In the genomic region with DNA sequence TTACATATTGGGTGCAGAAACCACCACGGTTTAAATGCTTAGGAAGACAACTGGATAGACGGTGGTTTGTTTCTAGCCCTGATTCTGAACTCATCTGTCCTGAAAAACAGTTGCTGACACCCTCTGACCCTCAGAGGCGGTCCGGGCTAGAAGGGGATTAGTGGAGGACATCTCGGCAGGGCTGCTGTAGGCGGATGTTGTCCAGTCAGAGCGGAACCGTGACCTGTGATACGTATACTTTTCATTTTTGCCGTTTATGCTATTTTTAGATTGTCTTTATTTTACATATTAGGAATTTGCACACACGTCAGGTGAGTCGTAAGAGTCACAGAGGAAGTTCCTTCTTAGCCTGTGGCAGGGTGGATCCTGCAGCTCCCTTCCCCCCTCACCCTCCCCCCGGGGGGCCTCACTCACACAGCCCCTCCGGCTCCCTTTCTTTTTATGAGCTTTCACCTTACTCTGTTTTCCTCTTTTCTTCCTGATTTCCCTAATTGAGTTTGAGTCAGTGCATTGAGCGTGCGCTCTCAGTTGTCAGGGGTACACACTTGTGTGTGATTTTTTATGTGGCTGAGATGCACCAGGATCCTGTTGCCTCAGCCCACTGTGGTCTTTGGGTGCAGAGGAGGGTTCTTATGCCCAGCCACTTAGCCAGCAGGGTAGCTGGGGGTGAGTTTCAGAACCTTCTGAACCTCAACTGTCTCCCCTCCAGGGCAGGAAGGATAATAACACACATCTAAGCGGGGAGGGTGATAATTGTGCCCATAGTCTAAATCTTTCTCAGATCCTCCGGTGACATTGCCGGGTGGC, we compare ENCODE assay signal across 7 cellular contexts.
DNase-seq lines count a peak whose midpoint lies in the region; ATAC-seq and TF ChIP-seq lines count a peak whose summit lies in the region.

No MANE protein-coding gene starts in this region.

- TF ChIP-seq CTCF in HL-60 (IDR thresholded peaks at IDR 0.05; ENCODE audit: insufficient read depth, low read length) (no peak), brain (conservative IDR thresholded peaks at IDR 0.05) (no peak)

- H3K4me3 Mint-ChIP-seq in brain, result peak overlapping the region in 1 of 5 experiments; percentile 8
- peak overlapping the region; percentile 55 for H3K4me3 Mint-ChIP-seq in stimulated activated memory B cell treated with anti-CD40 and anti-IgM and Interleukin-4, amounts not matched to agents 10 μg/mL and 1 μg/mL and 100 μg/mL, for 72 hours

- peak overlapping the region; percentile 39 to 49 (median 42) for H3K27ac Mint-ChIP-seq in brain
- peak overlapping the region; percentile 64 for H3K27ac Mint-ChIP-seq in stimulated activated memory B cell treated with anti-CD40 and anti-IgM and Interleukin-4, amounts not matched to agents 10 μg/mL and 1 μg/mL and 100 μg/mL, for 72 hours

- peak overlapping the region; percentile 15; the same call in 1 of the 2 replicates for H3K4me3 ChIP-seq in HL-60 (replicated peaks; ENCODE audit: insufficient read depth, low read length)

- H3K4me1 Mint-ChIP-seq in brain, result peaks cover 57% of the 10 kb centered on the region
- peaks cover 36% of the 10 kb centered on the region for H3K4me1 Mint-ChIP-seq in stimulated activated memory B cell treated with anti-CD40 and anti-IgM and Interleukin-4, amounts not matched to agents 10 μg/mL and 1 μg/mL and 100 μg/mL, for 72 hours

- H3K9me3 Mint-ChIP-seq in brain, result no peaks in the 10 kb centered on the region
- H3K9me3 Mint-ChIP-seq in stimulated activated memory B cell treated with anti-CD40 and anti-IgM and Interleukin-4, amounts not matched to agents 10 μg/mL and 1 μg/mL and 100 μg/mL, for 72 hours, result no peaks in the 10 kb centered on the region

- H3K27me3 ChIP-seq in HL-60 (ENCODE audit: insufficient read depth, poor library complexity, severe bottlenecking), result no peaks in the 10 kb centered on the region

- peak overlapping the region; percentile 51 for H3K27ac ChIP-seq in HL-60 (replicated peaks)

- peaks cover 28% of the 10 kb centered on the region for H3K36me3 Mint-ChIP-seq in brain
- H3K36me3 Mint-ChIP-seq in stimulated activated memory B cell treated with anti-CD40 and anti-IgM and Interleukin-4, amounts not matched to agents 10 μg/mL and 1 μg/mL and 100 μg/mL, for 72 hours, result peaks cover 32% of the 10 kb centered on the region

- ATAC-seq in GM19351 (IDR thresholded peaks at IDR 0.05; ENCODE audit: unreplicated experiment), result peak; percentile 78
- ATAC-seq in stimulated activated memory B cell treated with anti-CD40 and anti-IgM and Interleukin-4, amounts not matched to agents 10 μg/mL and 1 μg/mL and 100 μg/mL, for 72 hours, result peak; percentile 82

- DNase-seq in HL-60 (ENCODE audit: low read depth in 1 of 2, low spot score in 1 of 2) (peak; percentile 17 to 39), HUDEP-2 (lab: John Stamatoyannopoulos, UW; ENCODE audit: unreplicated experiment in 76 of 76) (no peak), NCI-H69 (lab: John Stamatoyannopoulos, UW) (no peak)
- no peak for DNase-seq in stimulated activated naive CD4-positive, alpha-beta T cell treated with Interleukin-2 at 50 U/mL for 16 hours (lab: John Stamatoyannopoulos, UW)

- no peaks in the 10 kb centered on the region for H3K27me3 Mint-ChIP-seq in brain
- no peaks in the 10 kb centered on the region for H3K27me3 Mint-ChIP-seq in stimulated activated memory B cell treated with anti-CD40 and anti-IgM and Interleukin-4, amounts not matched to agents 10 μg/mL and 1 μg/mL and 100 μg/mL, for 72 hours

Comparison
In these comparisons a context has a peak if more than half of its experiments do, and no peak if none do; other contexts are left out.
1. DNase-seq: peak in HL-60 (2 of 2); none in HUDEP-2 (0 of 76), NCI-H69 (single experiment) and stimulated activated naive CD4-positive, alpha-beta T cell treated with Interleukin-2 at 50 U/mL for 16 hours (single experiment).